In genomic region chr1:186535388-186536133, GRCh38 we compare ENCODE assay signal across 11 cellular contexts.
A peak's percentile ranks its signal among the peaks of the same experiment; 100 is the strongest.
DNase-seq lines count a peak whose midpoint lies in the region; ATAC-seq and TF ChIP-seq lines count a peak whose summit lies in the region.
"Had no signal": no experiment of that assay in that cellular context is flagged by ENCODE, and none has a peak within 500 bp of the region (broad histone marks: within the 10 kb centered on the region; RNA-seq: fewer than 3 reads in every experiment).

No MANE protein-coding gene starts in this region.

- 31 to 32% methylated on average over 5 of the region's 5 CpGs for WGBS in GM23248 (ENCODE audit: low coverage in 1 of 2, low lambda C conversion rate in 2 of 2, missing lambda C conversion rate in 2 of 2), 2 experiments
- 16% methylated on average over 5 of the region's 5 CpGs for WGBS in SK-N-SH (ENCODE audit: low lambda C conversion rate)

- no peak for TF ChIP-seq CTCF in SK-N-SH (IDR thresholded peaks at IDR 0.05)
- no peak for TF ChIP-seq CTCF in foreskin fibroblast (IDR thresholded peaks at IDR 0.05; ENCODE audit: low read depth, low read length)

- peak overlapping the region; percentile 34 for H3K4me3 ChIP-seq in GM23248
- peak overlapping the region in 1 of 2 experiments; percentile 14; a peak in 1 of 4 replicates for H3K4me3 ChIP-seq in SK-N-SH (ENCODE audit: low read depth in 2 of 2, low read length in 1 of 2)
- no peak overlapping the region for H3K4me3 ChIP-seq in foreskin fibroblast (ENCODE audit: low read depth in 1 of 2, low read length in 2 of 2)
- H3K4me3 ChIP-seq: ascending aorta had no signal

- POLR2A ChIA-PET in SK-N-SH (lab: Yijun Ruan, JAX): no interaction called here

- H4K20me1 ChIP-seq in GM23248 (ENCODE audit: insufficient read depth) (no peaks in the 10 kb centered on the region), SK-N-SH (ENCODE audit: insufficient read depth) (no peaks in the 10 kb centered on the region)

- in situ Hi-C loops in GM23248 (cut with MboI): no loop called here

- peak; percentile 57 to 87 for TF ChIP-seq EP300 in SK-N-SH (IDR thresholded peaks at IDR 0.05; ENCODE audit: borderline replicate concordance in 1 of 2, low read depth in 1 of 2, low read length in 1 of 2)

- no peak for ATAC-seq in HG02938 (IDR thresholded peaks at IDR 0.05; ENCODE audit: unreplicated experiment)
- ATAC-seq: activated CD8-positive, alpha-beta T cell treated with anti-CD3 and anti-CD28 coated beads, Interleukin-2, amount 10 ng/mL, durations not matched to agents 7 days and 5 days had no signal

- H3K36me3 ChIP-seq in GM23248 (ENCODE audit: low read depth) (no peaks in the 10 kb centered on the region), SK-N-SH (replicated peaks in 1 of 2; ENCODE audit: control insufficient read depth in 1 of 2, insufficient read depth in 2 of 2, low read length in 1 of 2) (no peaks in the 10 kb centered on the region)
- H3K36me3 ChIP-seq: ascending aorta had no signal

- TF ChIP-seq RAD21 in SK-N-SH (IDR thresholded peaks at IDR 0.05; ENCODE audit: low read length): no peak

- H3K9me2 ChIP-seq in GM23248 (ENCODE audit: insufficient read depth) (peaks cover 4% of the 10 kb centered on the region; the same call in 1 of the 2 replicates), SK-N-SH (no peaks in the 10 kb centered on the region)

- H3K4me2 ChIP-seq in GM23248 (ENCODE audit: unreplicated experiment) (peak overlapping the region; percentile 64), SK-N-SH (peak overlapping the region; percentile 46)

- H3F3A ChIP-seq in GM23248 (ENCODE audit: insufficient read depth) (peaks cover 46% of the 10 kb centered on the region), SK-N-SH (replicated peaks; ENCODE audit: insufficient read depth) (peaks cover 38% of the 10 kb centered on the region)

- H3K4me1 ChIP-seq in GM23248 (ENCODE audit: insufficient read depth) (peaks cover 53% of the 10 kb centered on the region), SK-N-SH (ENCODE audit: control insufficient read depth in 1 of 2, insufficient read depth in 2 of 2, low read depth in 1 of 2, low read length in 1 of 2) (peaks cover 17 to 36% of the 10 kb centered on the region in 2 experiments)

- H3K9ac ChIP-seq in GM23248 (peak overlapping the region; percentile 46), SK-N-SH (peak overlapping the region; percentile 51)

- H3K27me3 ChIP-seq in GM23248 (replicated peaks; ENCODE audit: insufficient read depth): no peaks in the 10 kb centered on the region
- no peaks in the 10 kb centered on the region for H3K27me3 ChIP-seq in SK-N-SH (ENCODE audit: insufficient read depth)
- H3K27me3 ChIP-seq: ascending aorta had no signal

- H3K27ac ChIP-seq in GM23248 (peak overlapping the region; percentile 77), SK-N-SH (ENCODE audit: low read depth in 2 of 2, low read length in 1 of 2) (peak overlapping the region; percentile 94 to 96)

- H3K79me2 ChIP-seq in GM23248 (ENCODE audit: insufficient read depth) (no peaks in the 10 kb centered on the region), SK-N-SH (ENCODE audit: insufficient read depth) (no peaks in the 10 kb centered on the region)

- CTCF ChIA-PET in SK-N-SH (lab: Yijun Ruan, JAX): interaction anchor here (0.6 to 1.5 kb wide), 2 partner anchors 15 to 24 kb away, joined by 3 read pairs; no protein-coding TSS in a partner anchor

- DNase-seq in A172 (ENCODE audit: low spot score) (peak; percentile 84), GM23248 (peak; percentile 93), SK-N-SH (no peak), foreskin fibroblast (peak; percentile 92 to 96), islet precursor cell (no peak), NCI-H524 (lab: John Stamatoyannopoulos, UW) (no peak), NCI-H1694 (lab: John Stamatoyannopoulos, UW) (no peak)
- DNase-seq: activated CD8-positive, alpha-beta T cell treated with anti-CD3 and anti-CD28 coated beads, Interleukin-2, amount 10 ng/mL, durations not matched to agents 7 days and 5 days; CD4-positive, alpha-beta T cell had no signal

- no peaks in the 10 kb centered on the region for H3K9me3 ChIP-seq in GM23248 (ENCODE audit: low read depth)
- H3K9me3 ChIP-seq in SK-N-SH: peaks cover 5% of the 10 kb centered on the region; the same call in 1 of the 2 replicates
- H3K9me3 ChIP-seq: ascending aorta had no signal

- H2AFZ ChIP-seq in GM23248 (peak overlapping the region; percentile 60; the same call in 1 of the 2 replicates), SK-N-SH (ENCODE audit: low read depth) (peak overlapping the region; percentile 80; the same call in 1 of the 2 replicates)

TF ChIP-seq in SK-N-SH, 30 proteins besides CTCF, POLR2A, EP300 and RAD21 (continues in another document):
- 0 out of 2 replicates have a peak, but pooled peaks have one; percentile 45 for TF ChIP-seq MEF2A (IDR thresholded peaks at IDR 0.05; ENCODE audit: borderline replicate concordance, low read depth)
- TF ChIP-seq FOSL2 (IDR thresholded peaks at IDR 0.05; ENCODE audit: borderline replicate concordance, low read depth): peak; percentile 91
- peak; percentile 66; the same call in 1 of the 2 replicates for TF ChIP-seq RXRA (IDR thresholded peaks at IDR 0.05; ENCODE audit: borderline replicate concordance, low read depth)
- TF ChIP-seq TCF12 (IDR thresholded peaks at IDR 0.05): peak; percentile 93
- TF ChIP-seq EZH2phosphoT487 (IDR thresholded peaks at IDR 0.05; ENCODE audit: borderline replicate concordance, low read depth): no peak
- TF ChIP-seq REST (IDR thresholded peaks at IDR 0.05; ENCODE audit: low read depth, low read length): no peak
- TF ChIP-seq SMC3 (IDR thresholded peaks at IDR 0.05; ENCODE audit: low read depth, low read length): no peak
- no peak for TF ChIP-seq GATA2 (CRISPR knock-in tag; IDR thresholded peaks at IDR 0.05)
- peak; percentile 45; the same call in 1 of the 2 replicates for TF ChIP-seq MAX (IDR thresholded peaks at IDR 0.05; ENCODE audit: low read depth)
- no peak for TF ChIP-seq USF2 (IDR thresholded peaks at IDR 0.05; ENCODE audit: borderline replicate concordance, low read depth, low read length)
- TF ChIP-seq TAF1 (IDR thresholded peaks at IDR 0.05; ENCODE audit: borderline replicate concordance, low read depth, low read length): 0 out of 2 replicates have a peak, but pooled peaks have one; percentile 23
- TF ChIP-seq ELF1 (IDR thresholded peaks at IDR 0.05): no peak
- TF ChIP-seq PBX3 (IDR thresholded peaks at IDR 0.05): peak; percentile 94
- no peak for TF ChIP-seq FOXJ3 (CRISPR knock-in tag; IDR thresholded peaks at IDR 0.05)
- no peak for TF ChIP-seq TEAD4 (IDR thresholded peaks at IDR 0.05; ENCODE audit: borderline replicate concordance, insufficient read depth)
- TF ChIP-seq CHD2 (IDR thresholded peaks at IDR 0.05; ENCODE audit: low read length, partially characterized antibody): no peak
- no peak for TF ChIP-seq RCOR1 (IDR thresholded peaks at IDR 0.05; ENCODE audit: low read length)
- peak; percentile 78 for TF ChIP-seq POLR2AphosphoS5 (IDR thresholded peaks at IDR 0.05; ENCODE audit: low read depth, low read length)
- no peak for TF ChIP-seq GABPA (IDR thresholded peaks at IDR 0.05; ENCODE audit: low read depth)
- TF ChIP-seq NRF1 (IDR thresholded peaks at IDR 0.05; ENCODE audit: low read depth, low read length): no peak

Comparison
In these comparisons a context has a peak if more than half of its experiments do, and no peak if none do; other contexts are left out.
1. DNase-seq: peak in A172 (single experiment), GM23248 (single experiment) and foreskin fibroblast (2 of 2); none in SK-N-SH (single experiment), islet precursor cell (single experiment), NCI-H524 (0 of 2) and NCI-H1694 (single experiment).